In the genomic region with DNA sequence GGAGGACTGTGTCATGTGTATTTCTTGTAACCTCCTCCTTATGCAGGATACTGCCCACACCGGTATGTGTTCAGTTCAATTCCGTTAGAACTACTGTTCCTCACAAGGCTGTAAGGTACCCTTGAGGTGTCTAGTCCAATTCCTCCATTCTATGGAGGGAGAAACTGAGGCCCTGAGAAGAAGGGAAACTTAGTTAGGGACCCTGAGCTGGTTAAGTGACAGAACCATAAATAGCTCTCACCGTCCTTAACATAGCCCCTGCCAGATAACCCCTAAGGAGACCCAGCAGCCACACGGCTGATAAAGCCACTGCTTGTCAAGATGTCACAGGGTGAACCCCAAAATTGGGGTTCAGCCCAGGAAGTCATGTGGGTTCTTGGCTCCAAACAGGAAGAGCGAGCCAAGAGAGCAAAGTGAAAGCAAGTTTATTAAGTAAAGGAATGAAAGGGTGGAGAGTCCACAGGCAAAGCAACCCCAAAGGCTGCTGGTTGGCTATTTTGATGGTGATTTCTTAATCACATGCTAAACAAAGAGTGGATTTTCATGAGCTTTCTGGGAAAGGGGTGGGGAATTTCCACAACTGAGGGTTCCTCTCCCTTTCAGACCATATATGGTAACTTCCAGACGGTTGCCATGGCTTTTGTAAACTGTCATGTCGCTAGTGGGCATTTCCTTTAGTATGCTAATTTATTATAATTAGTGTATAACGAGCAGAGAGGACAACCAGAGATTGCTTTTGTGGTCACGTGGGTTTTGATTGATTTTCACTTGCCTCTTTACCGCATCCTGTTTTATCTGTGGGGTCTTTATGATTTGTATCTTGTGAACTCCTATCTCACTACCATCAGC, we compare ENCODE assay signal across 1 cellular context.
TF ChIP-seq lines count a peak whose summit lies in the region.

No MANE protein-coding gene starts in this region.

TF ChIP-seq in K562, 482 proteins besides CTCF, POLR2A, EP300 and RAD21 (continued from another document and continues in another):
- TF ChIP-seq CHD4 (IDR thresholded peaks at IDR 0.05; ENCODE audit: insufficient read depth, insufficient replicate concordance, low read depth, low read length, poor library complexity, severe bottlenecking) (no peak), NR2C2 (CRISPR knock-in tag; IDR thresholded peaks at IDR 0.05) (no peak), NR2C2 (tag; IDR thresholded peaks at IDR 0.05) (peak; percentile 87), ASH1L (IDR thresholded peaks at IDR 0.05; ENCODE audit: borderline replicate concordance, low read depth, partially characterized antibody) (no peak), PYGO2 (tag; IDR thresholded peaks at IDR 0.05) (peak; percentile 26; the same call in 1 of the 2 replicates), SIN3B (IDR thresholded peaks at IDR 0.05; ENCODE audit: low read depth) (no peak), STAT5B (CRISPR knock-in tag; IDR thresholded peaks at IDR 0.05) (no peak), ESRRB (CRISPR knock-in tag; IDR thresholded peaks at IDR 0.05; ENCODE audit: borderline replicate concordance) (no peak), GABPB2 (CRISPR knock-in tag; conservative IDR thresholded peaks at IDR 0.05) (no peak), GTF2F1 (IDR thresholded peaks at IDR 0.05; ENCODE audit: low read depth, low read length) (no peak), ZNF695 (CRISPR knock-in tag; IDR thresholded peaks at IDR 0.05) (no peak), SMAD3 (CRISPR knock-in tag; conservative IDR thresholded peaks at IDR 0.05) (no peak), CHD7 (IDR thresholded peaks at IDR 0.05; ENCODE audit: low read depth, low read length) (no peak), EP400 (IDR thresholded peaks at IDR 0.05) (peak; percentile 30; the same call in 1 of the 2 replicates), ZNF408 (CRISPR knock-in tag; IDR thresholded peaks at IDR 0.05; ENCODE audit: low read depth) (no peak), RBBP5 (IDR thresholded peaks at IDR 0.05; ENCODE audit: borderline replicate concordance, insufficient read depth, low read length, poor library complexity, severe bottlenecking) (peak; percentile 43), CEBPG (CRISPR knock-in tag; IDR thresholded peaks at IDR 0.05) (no peak), CEBPG (tag; conservative IDR thresholded peaks at IDR 0.05 in 1 of 2, IDR thresholded peaks at IDR 0.05 in 1 of 2) (peak; percentile 47 to 80), SRSF7 (optimal IDR thresholded peaks at IDR 0.05; ENCODE audit: low read depth, low read length) (no peak), ZNF830 (CRISPR knock-in tag; IDR thresholded peaks at IDR 0.05) (no peak), KLF1 (tag; IDR thresholded peaks at IDR 0.05) (peak; percentile 86), CEBPB (tag; IDR thresholded peaks at IDR 0.05) (peak; percentile 83), ZNF354B (CRISPR knock-in tag; IDR thresholded peaks at IDR 0.05) (no peak), NCOA6 (IDR thresholded peaks at IDR 0.05) (no peak), KDM2B (CRISPR knock-in tag; IDR thresholded peaks at IDR 0.05) (no peak), TCF7 (IDR thresholded peaks at IDR 0.05; ENCODE audit: borderline replicate concordance) (no peak), ZNF174 (CRISPR knock-in tag; IDR thresholded peaks at IDR 0.05) (no peak), XRCC3 (IDR thresholded peaks at IDR 0.05) (no peak), ZBED1 (IDR thresholded peaks at IDR 0.05) (no peak), JUND (IDR thresholded peaks at IDR 0.05; ENCODE audit: borderline replicate concordance, low read depth, low read length) (0 out of 2 replicates have a peak, but pooled peaks have one; percentile 6), JUND (tag; IDR thresholded peaks at IDR 0.05; ENCODE audit: borderline replicate concordance, low read depth, low read length) (peak; percentile 57; the same call in 2 of the 3 replicates), BCOR (IDR thresholded peaks at IDR 0.05) (no peak), NR3C1 (CRISPR knock-in tag; IDR thresholded peaks at IDR 0.05) (no peak), FOXO4 (CRISPR knock-in tag; IDR thresholded peaks at IDR 0.05) (no peak), MCM7 (IDR thresholded peaks at IDR 0.05) (no peak), THRB (CRISPR knock-in tag; conservative IDR thresholded peaks at IDR 0.05) (no peak; the same call in 1 of the 2 replicates), ZNF124 (CRISPR knock-in tag; IDR thresholded peaks at IDR 0.05) (no peak), HES1 (IDR thresholded peaks at IDR 0.05; ENCODE audit: low read depth) (peak; percentile 10; the same call in 1 of the 2 replicates)
- TF ChIP-seq, protein P1, sequence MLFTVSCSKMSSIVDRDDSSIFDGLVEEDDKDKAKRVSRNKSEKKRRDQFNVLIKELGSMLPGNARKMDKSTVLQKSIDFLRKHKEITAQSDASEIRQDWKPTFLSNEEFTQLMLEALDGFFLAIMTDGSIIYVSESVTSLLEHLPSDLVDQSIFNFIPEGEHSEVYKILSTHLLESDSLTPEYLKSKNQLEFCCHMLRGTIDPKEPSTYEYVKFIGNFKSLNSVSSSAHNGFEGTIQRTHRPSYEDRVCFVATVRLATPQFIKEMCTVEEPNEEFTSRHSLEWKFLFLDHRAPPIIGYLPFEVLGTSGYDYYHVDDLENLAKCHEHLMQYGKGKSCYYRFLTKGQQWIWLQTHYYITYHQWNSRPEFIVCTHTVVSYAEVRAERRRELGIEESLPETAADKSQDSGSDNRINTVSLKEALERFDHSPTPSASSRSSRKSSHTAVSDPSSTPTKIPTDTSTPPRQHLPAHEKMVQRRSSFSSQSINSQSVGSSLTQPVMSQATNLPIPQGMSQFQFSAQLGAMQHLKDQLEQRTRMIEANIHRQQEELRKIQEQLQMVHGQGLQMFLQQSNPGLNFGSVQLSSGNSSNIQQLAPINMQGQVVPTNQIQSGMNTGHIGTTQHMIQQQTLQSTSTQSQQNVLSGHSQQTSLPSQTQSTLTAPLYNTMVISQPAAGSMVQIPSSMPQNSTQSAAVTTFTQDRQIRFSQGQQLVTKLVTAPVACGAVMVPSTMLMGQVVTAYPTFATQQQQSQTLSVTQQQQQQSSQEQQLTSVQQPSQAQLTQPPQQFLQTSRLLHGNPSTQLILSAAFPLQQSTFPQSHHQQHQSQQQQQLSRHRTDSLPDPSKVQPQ (CRISPR knock-in tag; IDR thresholded peaks at IDR 0.05; ENCODE audit: borderline replicate concordance) = no peak
- TF ChIP-seq, protein P2, sequence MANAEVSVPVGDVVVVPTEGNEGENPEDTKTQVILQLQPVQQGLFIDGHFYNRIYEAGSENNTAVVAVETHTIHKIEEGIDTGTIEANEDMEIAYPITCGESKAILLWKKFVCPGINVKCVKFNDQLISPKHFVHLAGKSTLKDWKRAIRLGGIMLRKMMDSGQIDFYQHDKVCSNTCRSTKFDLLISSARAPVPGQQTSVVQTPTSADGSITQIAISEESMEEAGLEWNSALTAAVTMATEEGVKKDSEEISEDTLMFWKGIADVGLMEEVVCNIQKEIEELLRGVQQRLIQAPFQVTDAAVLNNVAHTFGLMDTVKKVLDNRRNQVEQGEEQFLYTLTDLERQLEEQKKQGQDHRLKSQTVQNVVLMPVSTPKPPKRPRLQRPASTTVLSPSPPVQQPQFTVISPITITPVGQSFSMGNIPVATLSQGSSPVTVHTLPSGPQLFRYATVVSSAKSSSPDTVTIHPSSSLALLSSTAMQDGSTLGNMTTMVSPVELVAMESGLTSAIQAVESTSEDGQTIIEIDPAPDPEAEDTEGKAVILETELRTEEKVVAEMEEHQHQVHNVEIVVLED (CRISPR knock-in tag; IDR thresholded peaks at IDR 0.05) = no peak
- TF ChIP-seq, protein P3, sequence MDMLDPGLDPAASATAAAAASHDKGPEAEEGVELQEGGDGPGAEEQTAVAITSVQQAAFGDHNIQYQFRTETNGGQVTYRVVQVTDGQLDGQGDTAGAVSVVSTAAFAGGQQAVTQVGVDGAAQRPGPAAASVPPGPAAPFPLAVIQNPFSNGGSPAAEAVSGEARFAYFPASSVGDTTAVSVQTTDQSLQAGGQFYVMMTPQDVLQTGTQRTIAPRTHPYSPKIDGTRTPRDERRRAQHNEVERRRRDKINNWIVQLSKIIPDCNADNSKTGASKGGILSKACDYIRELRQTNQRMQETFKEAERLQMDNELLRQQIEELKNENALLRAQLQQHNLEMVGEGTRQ (CRISPR knock-in tag; IDR thresholded peaks at IDR 0.05) = peak; percentile 65; the same call in 1 of the 2 replicates
